Comparison of ENCODE assay signal across 9 cellular contexts in genomic region chr19:52943134-52943883, GRCh38. TPM values are rescaled to one million over a fixed set of nuclear protein-coding genes. Genes with fewer than 3 reads are reported as not detected.
A peak's percentile ranks its signal among the peaks of the same experiment; 100 is the strongest.
DNase-seq lines count a peak whose midpoint lies in the region; ATAC-seq, FAIRE-seq and TF ChIP-seq lines count a peak whose summit lies in the region.
"Had no signal": no experiment of that assay in that cellular context is flagged by ENCODE, and none has a peak within 500 bp of the region (broad histone marks: within the 10 kb centered on the region; RNA-seq: fewer than 3 reads in every experiment).

No MANE protein-coding gene starts in this region.

- H3K9ac ChIP-seq in mucosa of stomach (ENCODE audit: low read length), result peak overlapping the region; percentile 68

- no peak for TF ChIP-seq CTCF in right atrium auricular region (IDR thresholded peaks at IDR 0.05)
- no peak for TF ChIP-seq CTCF in bronchial epithelial cell (IDR thresholded peaks at IDR 0.05; ENCODE audit: insufficient read depth, low read length, severe bottlenecking)
- no peak for TF ChIP-seq CTCF in GM13976 (IDR thresholded peaks at IDR 0.05; ENCODE audit: borderline replicate concordance, control extremely low read depth, extremely low read depth, insufficient read depth, missing control alignments)

- H3K36me3 ChIP-seq in right atrium auricular region, result no peaks in the 10 kb centered on the region
- H3K36me3 ChIP-seq in bronchial epithelial cell (ENCODE audit: control insufficient read depth, insufficient read depth, low read length), result no peaks in the 10 kb centered on the region
- H3K36me3 ChIP-seq in mucosa of stomach (ENCODE audit: control insufficient read depth, insufficient read depth, low read length), result no peaks in the 10 kb centered on the region
- H3K36me3 ChIP-seq in aorta (ENCODE audit: control insufficient read depth in 1 of 2, insufficient read depth in 2 of 2, low read length in 1 of 2), result no peaks in the 10 kb centered on the region

- ATAC-seq in left cardiac atrium, result no peak
- no peak for ATAC-seq in aorta (ENCODE audit: low FRiP score)

- H3K9me3 ChIP-seq in right atrium auricular region (peaks cover 10 to 15% of the 10 kb centered on the region in 2 donors), mucosa of stomach (ENCODE audit: control insufficient read depth, low read length) (no peaks in the 10 kb centered on the region), aorta (ENCODE audit: control insufficient read depth, low read length) (peaks cover 6% of the 10 kb centered on the region)

- no peak for FAIRE-seq in bronchial epithelial cell (lab: Jason Lieb, UNC)
- FAIRE-seq: colon had no signal

- WGBS in aorta, 2 donors, result 63 to 64% methylated on average over 29 of the region's 29 CpGs

- H3K4me1 ChIP-seq in right atrium auricular region, result peaks cover 0 to 8% of the 10 kb centered on the region in 2 donors
- H3K4me1 ChIP-seq in mucosa of stomach (ENCODE audit: control insufficient read depth, insufficient read depth, low read length), result peaks cover 14% of the 10 kb centered on the region
- H3K4me1 ChIP-seq in aorta (ENCODE audit: control insufficient read depth in 1 of 2, insufficient read depth in 2 of 2, low read length in 2 of 2), result no peaks in the 10 kb centered on the region

- DNase-seq in right atrium auricular region (ENCODE audit: low spot score) (no peak), left cardiac atrium (no peak), bronchial epithelial cell (ENCODE audit: low read depth) (no peak), aorta (no peak), NCI-H1105 (lab: John Stamatoyannopoulos, UW) (no peak), GM13976 (ENCODE audit: low spot score) (no peak), C1 segment of cervical spinal cord (lab: John Stamatoyannopoulos, UW) (no peak)

- peak overlapping the region; percentile 66 to 70 for H3K27ac ChIP-seq in right atrium auricular region
- peak overlapping the region in 1 of 2 donors; percentile 88 for H3K27ac ChIP-seq in aorta (ENCODE audit: low read depth in 1 of 2, low read length in 2 of 2)

- peak overlapping the region; percentile 67 to 81 for H3K4me3 ChIP-seq in right atrium auricular region
- peak overlapping the region; percentile 23 for H3K4me3 ChIP-seq in bronchial epithelial cell (ENCODE audit: low read depth, low read length)
- no peak overlapping the region for H3K4me3 ChIP-seq in mucosa of stomach (ENCODE audit: low read length)
- H3K4me3 ChIP-seq in aorta (ENCODE audit: low read length in 2 of 2), result peak overlapping the region; percentile 1 to 82

- intact Hi-C loops in left cardiac atrium (cut with DNase I), result loop anchor here in 1 of 2 donors (2.0 to 10.0 kb wide), 2 partner anchors 19 to 89 kb away; partner anchors contain the start of genes ZNF468 and ZNF816
- intact Hi-C loops in aorta (cut with DNase I), result loop anchor here in 1 of 2 donors (2.0 to 10.0 kb wide), 2 partner anchors 19 to 51 kb away; partner anchors contain the start of gene ZNF816

- H3K27me3 ChIP-seq in right atrium auricular region, result no peaks in the 10 kb centered on the region
- no peaks in the 10 kb centered on the region for H3K27me3 ChIP-seq in bronchial epithelial cell (ENCODE audit: control insufficient read depth, insufficient read depth, low read length)
- H3K27me3 ChIP-seq in mucosa of stomach (ENCODE audit: control insufficient read depth, insufficient read depth, low read length), result no peaks in the 10 kb centered on the region
- H3K27me3 ChIP-seq in aorta (ENCODE audit: control insufficient read depth in 1 of 2, insufficient read depth in 2 of 2, low read length in 1 of 2), result no peaks in the 10 kb centered on the region

- in situ Hi-C loops in GM13976 (cut with MboI; ENCODE audit: low sequenced_read_pairs, unreplicated experiment), result no loop called here

RNA-seq across cellular contexts. Expression of gene ZNF816, which starts 19.4 kb away (rescaled TPM):
- 1 to 10 TPM; 3.9 to 5.5 TPM for total RNA-seq in right atrium auricular region
- 1 to 10 TPM; 3.8 to 5.1 TPM for total RNA-seq in left cardiac atrium
- 13.3 and 24.0 TPM in 2 replicates for total RNA-seq in bronchial epithelial cell
- total RNA-seq in aorta, result 10 to 100 TPM in 1 of 2 donors, 1 to 10 TPM in 1; 5.4 to 11.4 TPM
- polyA plus RNA-seq in aorta, result 1 to 10 TPM; 4.5 to 4.9 TPM

RNA-seq across cellular contexts. Expression of gene ZNF888, which starts 20.1 kb away (rescaled TPM):
- total RNA-seq in right atrium auricular region (1 to 10 TPM in 1 of 2 donors, under 1 TPM in 1; 0.74 to 1.3 TPM), left cardiac atrium (1 to 10 TPM; 1.7 to 1.9 TPM), bronchial epithelial cell (9.7 and 13.2 TPM in 2 replicates), aorta (1 to 10 TPM; 4.2 to 5.0 TPM)
- 1 to 10 TPM; 1.1 to 1.5 TPM for polyA plus RNA-seq in aorta

RNA-seq across cellular contexts. Expression of gene ZNF320, which starts 45.9 kb away (rescaled TPM):
- total RNA-seq in right atrium auricular region (1 to 10 TPM; 5.3 to 9.3 TPM), left cardiac atrium (10 to 100 TPM; 10.7 to 12.9 TPM), bronchial epithelial cell (12.3 and 23.4 TPM in 2 replicates), aorta (10 to 100 TPM in 1 of 2 donors, 1 to 10 TPM in 1; 6.6 to 11.7 TPM)
- 1 to 10 TPM in 1 of 2 donors, not detected in 1; 8.6 TPM for polyA plus RNA-seq in aorta
